Comparison of ENCODE assay signal across 18 cellular contexts in the genomic region with DNA sequence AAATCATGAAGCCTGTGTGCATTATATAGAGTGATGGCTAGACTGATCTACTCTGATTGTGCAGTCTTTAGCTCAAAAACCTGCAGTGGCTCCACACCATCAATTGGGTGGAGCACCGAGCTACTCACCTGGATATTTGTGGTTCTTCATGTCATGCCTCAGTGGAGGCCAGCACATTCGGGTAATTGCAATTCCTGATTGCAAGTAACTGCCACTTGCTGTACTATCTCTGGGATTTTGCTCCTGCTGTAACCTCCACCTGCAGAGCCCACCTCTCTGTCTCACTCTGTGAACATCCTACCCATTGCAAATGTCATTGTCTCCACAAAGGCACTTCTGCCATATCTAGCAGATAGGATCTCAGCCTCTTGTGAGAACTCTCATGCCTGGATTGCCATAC. TPM values are rescaled to one million over a fixed set of nuclear protein-coding genes. Genes with fewer than 3 reads are reported as not detected.
"Had no signal": no experiment of that assay in that cellular context is flagged by ENCODE, and none has a peak within 500 bp of the region (broad histone marks: within the 10 kb centered on the region; RNA-seq: fewer than 3 reads in every experiment).

No MANE protein-coding gene starts in this region.

- H3K27me3 ChIP-seq: ovary, right lobe of liver, testis, upper lobe of left lung had no signal

- H3K4me3 Mint-ChIP-seq: activated naive CD4-positive, alpha-beta T cell treated with anti-CD3 and anti-CD28 coated beads, Interleukin-2, amount 10 ng/mL, durations not matched to agents 7 days and 5 days; dendritic cell treated with granulocyte-macrophage colony-stimulating factor and Interleukin-4, amounts not matched to agents 40 ng/mL and 50 ng/mL, for 4 days had no signal

- H3K4me1 ChIP-seq: testis had no signal

- H3K36me3 ChIP-seq: heart right ventricle, ovary, right lobe of liver, stomach, upper lobe of left lung had no signal

- H3K9me3 Mint-ChIP-seq: activated naive CD4-positive, alpha-beta T cell treated with anti-CD3 and anti-CD28 coated beads, Interleukin-2, amount 10 ng/mL, durations not matched to agents 7 days and 5 days; dendritic cell treated with granulocyte-macrophage colony-stimulating factor and Interleukin-4, amounts not matched to agents 40 ng/mL and 50 ng/mL, for 4 days had no signal

- H3K27ac ChIP-seq: heart right ventricle, ovary, right lobe of liver, stomach, testis, upper lobe of left lung had no signal

- H3K36me3 Mint-ChIP-seq: activated naive CD4-positive, alpha-beta T cell treated with anti-CD3 and anti-CD28 coated beads, Interleukin-2, amount 10 ng/mL, durations not matched to agents 7 days and 5 days had no signal

- H3K9me3 ChIP-seq: heart right ventricle, ovary, right lobe of liver, stomach, testis, upper lobe of left lung had no signal

- DNase-seq: activated CD4-positive, CD25-positive, alpha-beta regulatory T cell; activated naive CD4-positive, alpha-beta T cell treated with anti-CD3 and anti-CD28 coated beads, Interleukin-2, amount 10 ng/mL, durations not matched to agents 7 days and 5 days; activated T-cell treated with anti-CD3 and anti-CD28 coated beads, Interleukin-2, amount 50 U/mL, for 1 hour; effector memory CD4-positive, alpha-beta T cell; heart right ventricle; ovary; right lobe of liver; stomach; testis; upper lobe of left lung had no signal

- ATAC-seq: heart right ventricle, right lobe of liver had no signal

- H3K4me3 ChIP-seq: heart right ventricle, lung, ovary, right lobe of liver, stomach, testis, upper lobe of left lung had no signal

RNA-seq across cellular contexts. Expression of gene CCL1, which starts 1.7 kb away (rescaled TPM):
- total RNA-seq: astrocyte, bronchial epithelial cell, cerebellum, frontal cortex, heart right ventricle, lung, ovary, pulmonary artery endothelial cell, right lobe of liver, stomach, upper lobe of left lung had no signal
- polyA plus RNA-seq: adipose tissue, heart right ventricle, ovary, stomach had no signal

RNA-seq across cellular contexts. Expression of gene CCL13, which starts 8.5 kb away (rescaled TPM):
- total RNA-seq: astrocyte, bronchial epithelial cell, pulmonary artery endothelial cell, testis had no signal

RNA-seq across cellular contexts. Expression of gene CCL8, which starts 45.5 kb away (rescaled TPM):
- total RNA-seq: astrocyte, bronchial epithelial cell, frontal cortex, pulmonary artery endothelial cell had no signal
